ENCODE assay signal across 14 cellular contexts in the genomic region with DNA sequence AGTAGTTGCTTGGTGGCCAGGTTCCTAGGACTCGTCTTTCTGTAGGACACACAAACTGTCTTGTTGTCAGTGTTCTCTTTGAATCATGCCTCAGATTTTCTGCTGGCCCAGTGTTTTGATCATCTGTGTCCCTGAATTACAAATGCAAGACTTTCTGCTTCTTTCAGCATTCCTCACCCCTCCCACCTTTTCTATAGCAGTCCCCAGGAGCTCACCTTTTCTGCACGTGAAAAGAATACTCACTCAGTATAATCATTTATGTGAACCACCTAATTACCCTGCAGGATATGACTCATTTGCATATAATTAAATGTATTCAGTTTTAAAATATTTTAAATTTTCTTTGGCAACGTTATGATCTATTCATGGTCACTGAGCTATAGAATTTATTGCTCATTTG.
DNase-seq lines count a peak whose midpoint lies in the region; ATAC-seq, FAIRE-seq and TF ChIP-seq lines count a peak whose summit lies in the region.
"Had no signal": no experiment of that assay in that cellular context is flagged by ENCODE, and none has a peak within 500 bp of the region (broad histone marks: within the 10 kb centered on the region; RNA-seq: fewer than 3 reads in every experiment).

No MANE protein-coding gene starts in this region.

- no peak for ATAC-seq in HG03045 (IDR thresholded peaks at IDR 0.05; ENCODE audit: unreplicated experiment)
- ATAC-seq: HCT116 had no signal

- H3K36me3 Mint-ChIP-seq in H9 (ENCODE audit: insufficient read depth in 1 of 3, low read depth in 3 of 3): no peaks in the 10 kb centered on the region

- H3K27ac ChIP-seq in H9 (ENCODE audit: insufficient read length, low read depth, low read length) (no peak overlapping the region), H1 (ENCODE audit: low read depth, low read length) (no peak overlapping the region), GM23248 (no peak overlapping the region)
- H3K27ac ChIP-seq: C4-2B, KMS-11 had no signal

- TF ChIP-seq EP300 in H1 (IDR thresholded peaks at IDR 0.05; ENCODE audit: borderline replicate concordance in 1 of 2, low read depth in 2 of 2, low read length in 2 of 2): no peak

- H3K9me3 ChIP-seq in H9 (ENCODE audit: control insufficient read depth, low read depth, low read length) (no peaks in the 10 kb centered on the region), H1 (ENCODE audit: insufficient read depth in 2 of 2, low read depth in 1 of 2, low read length in 1 of 2) (no peaks in the 10 kb centered on the region), GM23248 (ENCODE audit: low read depth) (no peaks in the 10 kb centered on the region)

- H3K23ac ChIP-seq in H9 (ENCODE audit: insufficient read length, low read depth, low read length): no peak overlapping the region
- H3K23ac ChIP-seq in H1 (ENCODE audit: insufficient read length): no peak overlapping the region

- H3K27me3 ChIP-seq in H9 (ENCODE audit: insufficient read depth, low read length): no peaks in the 10 kb centered on the region
- no peaks in the 10 kb centered on the region for H3K27me3 ChIP-seq in H1 (replicated peaks in 1 of 4; ENCODE audit: control insufficient read depth in 3 of 4, extremely low read depth in 1 of 4, insufficient read depth in 3 of 4, low read length in 3 of 4)
- H3K27me3 ChIP-seq in GM23248 (replicated peaks; ENCODE audit: insufficient read depth): no peaks in the 10 kb centered on the region

- POLR2A ChIA-PET in H1 (lab: Charles Lee; ENCODE audit: partially characterized antibody): no interaction called here

- H3K23me2 ChIP-seq in H9 (ENCODE audit: insufficient read length, low read depth, low read length, poor library complexity, severe bottlenecking) (no peaks in the 10 kb centered on the region), H1 (ENCODE audit: low read depth, low read length) (no peaks in the 10 kb centered on the region)

- H3K4ac ChIP-seq in H9 (ENCODE audit: low read depth, low read length): no peak overlapping the region
- H3K4ac ChIP-seq in H1 (replicated peaks; ENCODE audit: insufficient read length, low read depth, low read length): no peak overlapping the region

- TF ChIP-seq RAD21 in H1 (IDR thresholded peaks at IDR 0.05 in 1 of 2, conservative IDR thresholded peaks at IDR 0.05 in 1 of 2; ENCODE audit: low read depth in 2 of 2, low read length in 2 of 2): no peak

- no peaks in the 10 kb centered on the region for H3K27me3 Mint-ChIP-seq in H9 (ENCODE audit: low read depth)
- H3K27me3 Mint-ChIP-seq: CD4-positive, alpha-beta T cell had no signal

- H3K9me3 Mint-ChIP-seq in H9: no peaks in the 10 kb centered on the region
- H3K9me3 Mint-ChIP-seq: CD4-positive, alpha-beta T cell; HFFc6 had no signal

- no peak overlapping the region for H3K4me2 ChIP-seq in H9 (ENCODE audit: insufficient read depth, insufficient read length, low read length)
- peak overlapping the region in 1 of 2 experiments; percentile 41; a peak in 2 of 4 replicates for H3K4me2 ChIP-seq in H1 (ENCODE audit: insufficient read depth in 1 of 2, low read depth in 2 of 2, low read length in 2 of 2)
- no peak overlapping the region for H3K4me2 ChIP-seq in GM23248 (ENCODE audit: unreplicated experiment)
- H3K4me2 ChIP-seq: KMS-11 had no signal

- H3K4me3 ChIP-seq in H1 (ENCODE audit: extremely low read depth in 1 of 4, insufficient read depth in 2 of 4, low read depth in 3 of 4, low read length in 4 of 4) (0 out of 8 replicates have a peak overlapping the region, but pooled peaks of 1 of the 4 experiments have one; percentile 16), GM23248 (no peak overlapping the region)

- H3K4me3 Mint-ChIP-seq in H9: no peak overlapping the region
- H3K4me3 Mint-ChIP-seq: CD4-positive, alpha-beta T cell; HFFc6 had no signal

- no peak overlapping the region for H4K5ac ChIP-seq in H9 (ENCODE audit: insufficient read length, low read depth, low read length)
- H4K5ac ChIP-seq in H1 (ENCODE audit: insufficient read length, low read depth, low read length): no peak overlapping the region

- H3F3A ChIP-seq in GM23248 (ENCODE audit: insufficient read depth): no peaks in the 10 kb centered on the region

- H2AK5ac ChIP-seq in H9 (ENCODE audit: insufficient read length, low read length) (no peak overlapping the region), H1 (ENCODE audit: low read depth, low read length) (no peak overlapping the region)

- H2AFZ ChIP-seq in H9 (ENCODE audit: low read length) (no peak overlapping the region), H1 (ENCODE audit: low read length) (peak overlapping the region; percentile 87; the same call in 1 of the 2 replicates), GM23248 (no peak overlapping the region)

- H4K8ac ChIP-seq in H9 (replicated peaks; ENCODE audit: insufficient read length, low read depth, low read length) (no peak overlapping the region), H1 (ENCODE audit: extremely low read depth, insufficient read depth, low read length) (no peak overlapping the region)

- no peaks in the 10 kb centered on the region for H3K9me2 ChIP-seq in GM23248 (ENCODE audit: insufficient read depth)

- H4K20me1 ChIP-seq in H9 (ENCODE audit: control insufficient read depth, insufficient read depth, insufficient read length) (no peaks in the 10 kb centered on the region), H1 (replicated peaks in 1 of 2; ENCODE audit: control insufficient read depth in 1 of 2, insufficient read depth in 2 of 2, low read length in 2 of 2) (no peaks in the 10 kb centered on the region), GM23248 (ENCODE audit: insufficient read depth) (no peaks in the 10 kb centered on the region)

- H2BK120ac ChIP-seq in H9 (ENCODE audit: low read depth, low read length, poor library complexity, severe bottlenecking): no peak overlapping the region
- no peak overlapping the region for H2BK120ac ChIP-seq in H1 (replicated peaks; ENCODE audit: low read depth, low read length)

- FAIRE-seq in H1 (lab: Jason Lieb, UNC): no peak
- no peak for FAIRE-seq in D721Med (lab: Jason Lieb, UNC)
- FAIRE-seq: A204.1 had no signal

- no peak for TF ChIP-seq CTCF in H9 (conservative IDR thresholded peaks at IDR 0.05)
- TF ChIP-seq CTCF in H1 (IDR thresholded peaks at IDR 0.05; ENCODE audit: control extremely low read depth in 1 of 3, insufficient read depth in 1 of 3, low read depth in 1 of 3, low read length in 3 of 3): no peak
- no peak for TF ChIP-seq CTCF in D721Med (IDR thresholded peaks at IDR 0.05; ENCODE audit: insufficient read depth, missing control alignments)

- H2BK20ac ChIP-seq in H9 (ENCODE audit: low read depth, low read length, poor library complexity, severe bottlenecking) (no peak overlapping the region), H1 (ENCODE audit: low read length) (peak overlapping the region; percentile 29; the same call in 1 of the 2 replicates)

- H3K36me3 ChIP-seq in H1 (ENCODE audit: control insufficient read depth in 2 of 4, insufficient read depth in 4 of 4, low read length in 3 of 4) (no peaks in the 10 kb centered on the region), GM23248 (ENCODE audit: low read depth) (no peaks in the 10 kb centered on the region)

- H3K9ac ChIP-seq in H9 (ENCODE audit: extremely low read depth, insufficient read length, low read length) (no peak overlapping the region), H1 (replicated peaks in 1 of 4; ENCODE audit: extremely low read depth in 1 of 4, low read depth in 3 of 4, low read length in 3 of 4) (no peak overlapping the region; a peak in 1 of 7 replicates), GM23248 (no peak overlapping the region)
- H3K9ac ChIP-seq: KMS-11 had no signal

- no peak overlapping the region for H3K14ac ChIP-seq in H9 (ENCODE audit: insufficient read depth, low read length)
- H3K14ac ChIP-seq in H1 (ENCODE audit: insufficient read length): no peak overlapping the region

- CTCF ChIA-PET in H1 (lab: Charles Lee; ENCODE audit: partially characterized antibody): interaction anchor here (1.0 kb wide), 1 partner anchor 35 kb away, joined by 3 read pairs; no protein-coding TSS in a partner anchor

- DNase-seq in H9: no peak
- DNase-seq in NCI-H146 treated with DMSO at 0.1 percent for 48 hours (lab: John Stamatoyannopoulos, UW; ENCODE audit: unreplicated experiment): peak; percentile 45
- no peak for DNase-seq in H1 (ENCODE audit: low read depth in 1 of 2, low spot score in 2 of 2)
- no peak for DNase-seq in GM23248
- no peak for DNase-seq in D721Med (ENCODE audit: insufficient read length, low spot score)
- DNase-seq: ACHN; CD4-positive, alpha-beta T cell; GF-D8; HFFc6 had no signal

- no peak for TF ChIP-seq POLR2A in H1 (IDR thresholded peaks at IDR 0.05; ENCODE audit: control extremely low read depth in 1 of 2, low read depth in 2 of 2, low read length in 2 of 2)

- no peaks in the 10 kb centered on the region for H3K79me1 ChIP-seq in H9 (ENCODE audit: insufficient read depth, low read depth, low read length, poor library complexity, severe bottlenecking)
- H3K79me1 ChIP-seq in H1 (ENCODE audit: low read depth, low read length): no peaks in the 10 kb centered on the region

- no peak overlapping the region for H2BK5ac ChIP-seq in H9 (ENCODE audit: insufficient read length, low read length)
- H2BK5ac ChIP-seq in H1 (ENCODE audit: low read depth, low read length): peak overlapping the region; percentile 62; the same call in 1 of the 2 replicates

- H3K4me1 Mint-ChIP-seq in H9: peaks cover 23 to 24% of the 10 kb centered on the region in 2 experiments

- no peak overlapping the region for H2BK15ac ChIP-seq in H9 (ENCODE audit: low read depth, low read length)
- no peak overlapping the region for H2BK15ac ChIP-seq in H1 (ENCODE audit: low read length)

- H4K91ac ChIP-seq in H9 (ENCODE audit: insufficient read length, low read depth, low read length) (no peak overlapping the region), H1 (replicated peaks; ENCODE audit: insufficient read length, low read length) (no peak overlapping the region)

- no CpG with 5 or more reads among the region's 3 CpGs for WGBS in H9 (ENCODE audit: extremely low coverage, insufficient read length, low lambda C conversion rate)
- 30% methylated on average over 3 of the region's 3 CpGs; no CpG with 5 or more reads in 1 of the 2 experiments for WGBS in H1 (ENCODE audit: extremely low coverage in 1 of 2, insufficient coverage in 1 of 2, insufficient read length in 1 of 2, insufficient replicate concordance in 2 of 2, low coverage in 1 of 2, low lambda C conversion rate in 2 of 2, missing lambda C conversion rate in 1 of 2), 2 experiments
- WGBS in GM23248 (ENCODE audit: low coverage in 1 of 2, low lambda C conversion rate in 2 of 2, missing lambda C conversion rate in 2 of 2), 2 experiments: 39 to 42% methylated on average over 3 of the region's 3 CpGs

- H3K27ac Mint-ChIP-seq in H9: peak overlapping the region; percentile 16 to 58 (median 32); a peak in 1 of 7 replicates
- H3K27ac Mint-ChIP-seq: CD4-positive, alpha-beta T cell; HFFc6 had no signal

- no peak overlapping the region for H3T11ph ChIP-seq in H9 (ENCODE audit: low read length)

- in situ Hi-C loops in GM23248 (cut with MboI): no loop called here

- peaks cover 5% of the 10 kb centered on the region; the same call in 1 of the 2 replicates for H3K4me1 ChIP-seq in H9 (ENCODE audit: insufficient read depth, low read length)
- peaks cover 2 to 10% (median 7%) of the 10 kb centered on the region in 4 experiments; a peak in 6 of 7 replicates for H3K4me1 ChIP-seq in H1 (replicated peaks in 1 of 4; ENCODE audit: control insufficient read depth in 3 of 4, insufficient read depth in 4 of 4, low read length in 3 of 4)
- H3K4me1 ChIP-seq in GM23248 (ENCODE audit: insufficient read depth): no peaks in the 10 kb centered on the region; the same call in 1 of the 2 replicates

- H2BK12ac ChIP-seq in H9 (ENCODE audit: insufficient read length, low read depth, low read length) (no peak overlapping the region), H1 (ENCODE audit: low read depth, low read length) (no peak overlapping the region)

- H3K18ac ChIP-seq in H9 (ENCODE audit: insufficient read length, low read depth, low read length) (no peak overlapping the region), H1 (ENCODE audit: extremely low read depth, low read length) (peak overlapping the region; percentile 71; the same call in 1 of the 2 replicates)

- no peak overlapping the region for H3K56ac ChIP-seq in H9 (ENCODE audit: insufficient read length, low read depth, low read length)
- no peak overlapping the region for H3K56ac ChIP-seq in H1 (replicated peaks; ENCODE audit: insufficient read length, low read depth, low read length)

- no peaks in the 10 kb centered on the region for H3K79me2 ChIP-seq in H9 (ENCODE audit: insufficient read depth, low read length)
- no peaks in the 10 kb centered on the region for H3K79me2 ChIP-seq in H1 (ENCODE audit: control insufficient read depth in 1 of 2, insufficient read depth in 2 of 2, low read length in 2 of 2)
- H3K79me2 ChIP-seq in GM23248 (ENCODE audit: insufficient read depth): no peaks in the 10 kb centered on the region
